Comparison of ENCODE assay signal across 2 cellular contexts in genomic region chr12:57934804-57935203, GRCh38.
TF ChIP-seq lines count a peak whose summit lies in the region.

No MANE protein-coding gene starts in this region.

TF ChIP-seq in SK-N-SH, 30 proteins besides CTCF, POLR2A, EP300 and RAD21 (continued from another document):
- no peak for TF ChIP-seq TAF1 (IDR thresholded peaks at IDR 0.05; ENCODE audit: borderline replicate concordance, low read depth, low read length)
- TF ChIP-seq RCOR1 (IDR thresholded peaks at IDR 0.05; ENCODE audit: low read length): no peak

TF ChIP-seq in SK-N-SH treated with all-trans-retinoic acid at 6 μM for 48 hours, 23 proteins besides CTCF, POLR2A, EP300 and RAD21 (continued from another document):
- TF ChIP-seq TSHZ2 (CRISPR knock-in tag; IDR thresholded peaks at IDR 0.05): no peak
- no peak for TF ChIP-seq CREB5 (CRISPR knock-in tag; IDR thresholded peaks at IDR 0.05; ENCODE audit: low read depth)
- no peak for TF ChIP-seq CSDC2 (CRISPR knock-in tag; IDR thresholded peaks at IDR 0.05)
- TF ChIP-seq BACH2 (CRISPR knock-in tag; IDR thresholded peaks at IDR 0.05; ENCODE audit: borderline replicate concordance): no peak
- TF ChIP-seq PATZ1 (CRISPR knock-in tag; IDR thresholded peaks at IDR 0.05; ENCODE audit: borderline replicate concordance): no peak
- no peak for TF ChIP-seq ARNTL (CRISPR knock-in tag; IDR thresholded peaks at IDR 0.05; ENCODE audit: borderline replicate concordance, low read depth)
- no peak for TF ChIP-seq ZNF8 (CRISPR knock-in tag; IDR thresholded peaks at IDR 0.05)
- TF ChIP-seq GLIS3 (CRISPR knock-in tag; IDR thresholded peaks at IDR 0.05): no peak
- TF ChIP-seq ISL1 (CRISPR knock-in tag; IDR thresholded peaks at IDR 0.05): no peak
- TF ChIP-seq OSR1 (CRISPR knock-in tag; IDR thresholded peaks at IDR 0.05): no peak
- TF ChIP-seq ZC3H10 (CRISPR knock-in tag; IDR thresholded peaks at IDR 0.05): no peak
